24 cellular contexts compared by ENCODE assay signal in the genomic region with DNA sequence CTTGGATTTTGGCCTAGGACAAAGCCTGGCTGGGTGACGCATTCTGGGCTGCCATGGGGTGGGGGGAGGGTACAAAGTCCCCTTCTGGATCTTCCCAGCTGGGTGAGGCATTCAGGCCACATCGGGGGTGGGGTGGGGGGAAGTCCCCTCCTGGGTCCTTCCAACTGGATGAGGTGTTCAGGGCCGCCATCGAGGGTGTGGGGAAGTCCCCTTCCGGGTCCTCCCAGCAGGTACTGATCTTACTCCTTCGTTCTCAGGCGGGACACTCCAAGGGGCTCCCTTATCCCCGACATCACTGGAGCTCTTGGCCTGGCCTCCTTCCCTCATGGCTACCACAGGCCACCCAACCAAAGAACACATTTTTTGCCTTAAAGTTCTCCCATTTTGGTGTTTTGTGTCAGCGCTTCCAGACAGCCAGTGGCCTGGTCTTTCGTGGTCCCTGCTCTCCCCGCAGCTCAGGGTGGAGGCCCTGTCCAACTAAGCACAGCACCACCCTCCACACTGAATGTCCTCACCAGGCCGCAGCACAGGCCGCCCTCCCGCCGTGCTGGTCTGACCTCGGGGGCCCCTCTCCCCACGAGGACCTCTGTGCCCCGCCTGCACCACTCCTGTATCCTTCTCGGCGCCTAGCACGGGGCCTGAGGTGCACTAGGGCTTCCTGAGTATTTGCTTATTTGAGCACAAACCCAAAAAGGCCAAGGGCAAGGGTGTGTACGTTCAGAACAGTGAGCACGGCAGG. TPM values are rescaled to one million over a fixed set of nuclear protein-coding genes. Genes with fewer than 3 reads are reported as not detected.
DNase-seq lines count a peak whose midpoint lies in the region; ATAC-seq, FAIRE-seq and TF ChIP-seq lines count a peak whose summit lies in the region.
"Had no signal": no experiment of that assay in that cellular context is flagged by ENCODE, and none has a peak within 500 bp of the region (broad histone marks: within the 10 kb centered on the region; RNA-seq: fewer than 3 reads in every experiment).

No MANE protein-coding gene starts in this region.

- WGBS in hepatocyte (ENCODE audit: low lambda C conversion rate, missing lambda C conversion rate), result 93% methylated on average over 18 of the region's 23 CpGs

- H3K9me3 Mint-ChIP-seq in astrocyte (ENCODE audit: unreplicated experiment), result peaks cover 13% of the 10 kb centered on the region
- no peaks in the 10 kb centered on the region for H3K9me3 Mint-ChIP-seq in neural crest cell
- no peaks in the 10 kb centered on the region for H3K9me3 Mint-ChIP-seq in T-helper 2 cell treated with Interferon-gamma antibody and Interleukin-4, amounts not matched to agents 5 μg/mL and 100 μg/mL, for 36 hours
- H3K9me3 Mint-ChIP-seq: CD8-positive, alpha-beta T cell had no signal

- no peak overlapping the region for H3K4me3 Mint-ChIP-seq in astrocyte (ENCODE audit: unreplicated experiment)
- H3K4me3 Mint-ChIP-seq in neural crest cell, result no peak overlapping the region
- H3K4me3 Mint-ChIP-seq in T-helper 2 cell treated with Interferon-gamma antibody and Interleukin-4, amounts not matched to agents 5 μg/mL and 100 μg/mL, for 36 hours, result no peak overlapping the region
- H3K4me3 Mint-ChIP-seq: CD8-positive, alpha-beta T cell had no signal

- H3K4me1 ChIP-seq in BLaER1 (peaks cover 15% of the 10 kb centered on the region), astrocyte (ENCODE audit: insufficient read depth, low read length) (no peaks in the 10 kb centered on the region), hepatocyte (ENCODE audit: insufficient read depth) (no peaks in the 10 kb centered on the region)

- H3K27ac ChIP-seq in BLaER1, result no peak overlapping the region
- H3K27ac ChIP-seq in astrocyte (ENCODE audit: low read depth, low read length), result no peak overlapping the region
- no peak overlapping the region for H3K27ac ChIP-seq in hepatocyte
- H3K27ac ChIP-seq: 22Rv1; BLaER1 treated with 17β-estradiol and CSF1 and Interleukin-3, amounts not matched to agents 10 nM and 100 nM; GM23248; HL-60 had no signal

- H3K4me3 ChIP-seq in BLaER1 (no peak overlapping the region), astrocyte (ENCODE audit: insufficient read depth, low read depth, low read length) (no peak overlapping the region), hepatocyte (no peak overlapping the region)
- H3K4me3 ChIP-seq: BLaER1 treated with 17β-estradiol and CSF1 and Interleukin-3, amounts not matched to agents 10 nM and 100 nM; GM12878; GM23248; K562 had no signal

- FAIRE-seq in astrocyte (lab: Jason Lieb, UNC), result no peak
- FAIRE-seq: GM12878, H54, K562 had no signal

- H3K4me1 Mint-ChIP-seq in astrocyte (ENCODE audit: low read depth, unreplicated experiment) (no peaks in the 10 kb centered on the region), neural crest cell (peaks cover 24% of the 10 kb centered on the region)
- H3K4me1 Mint-ChIP-seq in T-helper 2 cell treated with Interferon-gamma antibody and Interleukin-4, amounts not matched to agents 5 μg/mL and 100 μg/mL, for 36 hours (ENCODE audit: low read depth), result no peaks in the 10 kb centered on the region

- H3K9me3 ChIP-seq in BLaER1 (no peaks in the 10 kb centered on the region), astrocyte (ENCODE audit: insufficient read depth, low read depth, low read length) (no peaks in the 10 kb centered on the region), hepatocyte (ENCODE audit: low read depth) (no peaks in the 10 kb centered on the region)
- H3K9me3 ChIP-seq: BLaER1 treated with 17β-estradiol and CSF1 and Interleukin-3, amounts not matched to agents 10 nM and 100 nM had no signal

- H3K36me3 ChIP-seq in BLaER1 (no peaks in the 10 kb centered on the region), astrocyte (ENCODE audit: insufficient read depth, low read length) (no peaks in the 10 kb centered on the region), hepatocyte (replicated peaks; ENCODE audit: insufficient read depth, low read depth) (no peaks in the 10 kb centered on the region)
- H3K36me3 ChIP-seq: BLaER1 treated with 17β-estradiol and CSF1 and Interleukin-3, amounts not matched to agents 10 nM and 100 nM had no signal

- H3K27me3 ChIP-seq in BLaER1 (peaks cover 31% of the 10 kb centered on the region), astrocyte (ENCODE audit: insufficient read depth, low read length) (peaks cover 19% of the 10 kb centered on the region), hepatocyte (peaks cover 61% of the 10 kb centered on the region)

- H4K20me1 ChIP-seq in BLaER1 (peaks cover 5% of the 10 kb centered on the region; the same call in 1 of the 2 replicates), astrocyte (ENCODE audit: insufficient read depth, low read length) (no peaks in the 10 kb centered on the region), hepatocyte (ENCODE audit: insufficient read depth, poor library complexity, severe bottlenecking) (no peaks in the 10 kb centered on the region)

- no peak overlapping the region for H3K9ac ChIP-seq in BLaER1
- H3K9ac ChIP-seq in astrocyte (ENCODE audit: low read length), result no peak overlapping the region
- H3K9ac ChIP-seq: BLaER1 treated with 17β-estradiol and CSF1 and Interleukin-3, amounts not matched to agents 10 nM and 100 nM; GM23248 had no signal

- TF ChIP-seq CTCF in astrocyte (IDR thresholded peaks at IDR 0.05; ENCODE audit: insufficient read depth, low read depth, low read length), result no peak
- TF ChIP-seq CTCF in hepatocyte (IDR thresholded peaks at IDR 0.05; ENCODE audit: poor library complexity), result no peak
- TF ChIP-seq CTCF in neural crest cell (conservative IDR thresholded peaks at IDR 0.05), result no peak

- DNase-seq in astrocyte (ENCODE audit: low read depth), result no peak
- DNase-seq in hepatocyte (ENCODE audit: low spot score), result peak; percentile 38
- no peak for DNase-seq in neural crest cell (ENCODE audit: low read depth, low spot score)
- no peak for DNase-seq in T-helper 2 cell treated with Interferon-gamma antibody and Interleukin-4, amounts not matched to agents 5 μg/mL and 100 μg/mL, for 36 hours (ENCODE audit: low spot score)
- DNase-seq in activated CD4-positive, CD25-positive, alpha-beta regulatory T cell treated with anti-CD3 and anti-CD28 coated beads, Interleukin-2, amount 50 U/mL, for 72 hours, result no peak
- DNase-seq: Calu3, DMS79 treated with DMSO at 0.1 percent for 48 hours, GF-D8, GM23248, IMR-90 had no signal

- no peaks in the 10 kb centered on the region for H3K9me2 ChIP-seq in hepatocyte (replicated peaks; ENCODE audit: insufficient read depth)

- H3K79me2 ChIP-seq in astrocyte (ENCODE audit: insufficient read depth, low read length) (no peaks in the 10 kb centered on the region), hepatocyte (no peaks in the 10 kb centered on the region)

- H3K4me2 ChIP-seq in BLaER1 (peak overlapping the region; percentile 33; the same call in 1 of the 2 replicates), astrocyte (ENCODE audit: low read length) (no peak overlapping the region), hepatocyte (no peak overlapping the region)

- H3K36me3 Mint-ChIP-seq in astrocyte (ENCODE audit: low read depth, unreplicated experiment), result no peaks in the 10 kb centered on the region
- no peaks in the 10 kb centered on the region for H3K36me3 Mint-ChIP-seq in neural crest cell (ENCODE audit: low read depth)
- no peaks in the 10 kb centered on the region for H3K36me3 Mint-ChIP-seq in T-helper 2 cell treated with Interferon-gamma antibody and Interleukin-4, amounts not matched to agents 5 μg/mL and 100 μg/mL, for 36 hours (ENCODE audit: low read depth)
- H3K36me3 Mint-ChIP-seq: CD8-positive, alpha-beta T cell had no signal

- H2AFZ ChIP-seq in astrocyte (ENCODE audit: low read depth, low read length) (no peak overlapping the region), hepatocyte (no peak overlapping the region)
- H2AFZ ChIP-seq: GM23248 had no signal

- peak overlapping the region; percentile 31 for H3K27ac Mint-ChIP-seq in astrocyte (ENCODE audit: unreplicated experiment)
- peak overlapping the region; percentile 61 for H3K27ac Mint-ChIP-seq in neural crest cell (ENCODE audit: unreplicated experiment)
- no peak overlapping the region for H3K27ac Mint-ChIP-seq in T-helper 2 cell treated with Interferon-gamma antibody and Interleukin-4, amounts not matched to agents 5 μg/mL and 100 μg/mL, for 36 hours
- H3K27ac Mint-ChIP-seq: CD8-positive, alpha-beta T cell had no signal

- no peak for ATAC-seq in HG03025 (IDR thresholded peaks at IDR 0.05; ENCODE audit: low FRiP score, unreplicated experiment)
- no peak for ATAC-seq in HG02763 (IDR thresholded peaks at IDR 0.05; ENCODE audit: unreplicated experiment)
- ATAC-seq: CD8-positive, alpha-beta T cell; GM12878; HCT116 had no signal

- peaks cover 92% of the 10 kb centered on the region for H3K27me3 Mint-ChIP-seq in astrocyte (ENCODE audit: low read depth, unreplicated experiment)
- peaks cover 45% of the 10 kb centered on the region for H3K27me3 Mint-ChIP-seq in neural crest cell (ENCODE audit: low read depth)
- H3K27me3 Mint-ChIP-seq in T-helper 2 cell treated with Interferon-gamma antibody and Interleukin-4, amounts not matched to agents 5 μg/mL and 100 μg/mL, for 36 hours (ENCODE audit: low read depth), result peaks cover 48% of the 10 kb centered on the region

RNA-seq across cellular contexts. Expression of gene EN2, which starts 38.5 kb away (rescaled TPM):
- not detected in 2 replicates for total RNA-seq in astrocyte
- total RNA-seq in hepatocyte, result not detected in 2 replicates
- polyA plus RNA-seq in hepatocyte, result 0.17 and 0.24 TPM in 2 replicates
- total RNA-seq in neural crest cell, result 7.2 and 8.2 TPM in 2 replicates
- total RNA-seq: A673; CD8-positive, alpha-beta T cell; GM12878; GM23248; HT1080; IMR-90 had no signal
- polyA plus RNA-seq: AG04450, GM12878, GM23248, IMR-90 had no signal

RNA-seq across cellular contexts. Expression of gene CNPY1, which starts 49.9 kb away (rescaled TPM):
- not detected in 2 replicates for total RNA-seq in astrocyte
- total RNA-seq in hepatocyte, result not detected in 2 replicates
- not detected in 2 replicates for polyA plus RNA-seq in hepatocyte
- total RNA-seq in neural crest cell, result 1.5 and 2.4 TPM in 2 replicates
- total RNA-seq: A673; Calu3; CD8-positive, alpha-beta T cell; GM12878; GM23248; HT1080; IMR-90; K562 had no signal
- polyA plus RNA-seq: AG04450, GM12878, GM23248, IMR-90, K562 had no signal
